1 cellular context compared by ENCODE assay signal in genomic region chr20:25039697-25040437, GRCh38.
TF ChIP-seq lines count a peak whose summit lies in the region.

No MANE protein-coding gene starts in this region.

TF ChIP-seq in GM23338, 12 proteins besides CTCF, POLR2A, EP300 and RAD21 (continued from another document):
- TF ChIP-seq, protein P1, sequence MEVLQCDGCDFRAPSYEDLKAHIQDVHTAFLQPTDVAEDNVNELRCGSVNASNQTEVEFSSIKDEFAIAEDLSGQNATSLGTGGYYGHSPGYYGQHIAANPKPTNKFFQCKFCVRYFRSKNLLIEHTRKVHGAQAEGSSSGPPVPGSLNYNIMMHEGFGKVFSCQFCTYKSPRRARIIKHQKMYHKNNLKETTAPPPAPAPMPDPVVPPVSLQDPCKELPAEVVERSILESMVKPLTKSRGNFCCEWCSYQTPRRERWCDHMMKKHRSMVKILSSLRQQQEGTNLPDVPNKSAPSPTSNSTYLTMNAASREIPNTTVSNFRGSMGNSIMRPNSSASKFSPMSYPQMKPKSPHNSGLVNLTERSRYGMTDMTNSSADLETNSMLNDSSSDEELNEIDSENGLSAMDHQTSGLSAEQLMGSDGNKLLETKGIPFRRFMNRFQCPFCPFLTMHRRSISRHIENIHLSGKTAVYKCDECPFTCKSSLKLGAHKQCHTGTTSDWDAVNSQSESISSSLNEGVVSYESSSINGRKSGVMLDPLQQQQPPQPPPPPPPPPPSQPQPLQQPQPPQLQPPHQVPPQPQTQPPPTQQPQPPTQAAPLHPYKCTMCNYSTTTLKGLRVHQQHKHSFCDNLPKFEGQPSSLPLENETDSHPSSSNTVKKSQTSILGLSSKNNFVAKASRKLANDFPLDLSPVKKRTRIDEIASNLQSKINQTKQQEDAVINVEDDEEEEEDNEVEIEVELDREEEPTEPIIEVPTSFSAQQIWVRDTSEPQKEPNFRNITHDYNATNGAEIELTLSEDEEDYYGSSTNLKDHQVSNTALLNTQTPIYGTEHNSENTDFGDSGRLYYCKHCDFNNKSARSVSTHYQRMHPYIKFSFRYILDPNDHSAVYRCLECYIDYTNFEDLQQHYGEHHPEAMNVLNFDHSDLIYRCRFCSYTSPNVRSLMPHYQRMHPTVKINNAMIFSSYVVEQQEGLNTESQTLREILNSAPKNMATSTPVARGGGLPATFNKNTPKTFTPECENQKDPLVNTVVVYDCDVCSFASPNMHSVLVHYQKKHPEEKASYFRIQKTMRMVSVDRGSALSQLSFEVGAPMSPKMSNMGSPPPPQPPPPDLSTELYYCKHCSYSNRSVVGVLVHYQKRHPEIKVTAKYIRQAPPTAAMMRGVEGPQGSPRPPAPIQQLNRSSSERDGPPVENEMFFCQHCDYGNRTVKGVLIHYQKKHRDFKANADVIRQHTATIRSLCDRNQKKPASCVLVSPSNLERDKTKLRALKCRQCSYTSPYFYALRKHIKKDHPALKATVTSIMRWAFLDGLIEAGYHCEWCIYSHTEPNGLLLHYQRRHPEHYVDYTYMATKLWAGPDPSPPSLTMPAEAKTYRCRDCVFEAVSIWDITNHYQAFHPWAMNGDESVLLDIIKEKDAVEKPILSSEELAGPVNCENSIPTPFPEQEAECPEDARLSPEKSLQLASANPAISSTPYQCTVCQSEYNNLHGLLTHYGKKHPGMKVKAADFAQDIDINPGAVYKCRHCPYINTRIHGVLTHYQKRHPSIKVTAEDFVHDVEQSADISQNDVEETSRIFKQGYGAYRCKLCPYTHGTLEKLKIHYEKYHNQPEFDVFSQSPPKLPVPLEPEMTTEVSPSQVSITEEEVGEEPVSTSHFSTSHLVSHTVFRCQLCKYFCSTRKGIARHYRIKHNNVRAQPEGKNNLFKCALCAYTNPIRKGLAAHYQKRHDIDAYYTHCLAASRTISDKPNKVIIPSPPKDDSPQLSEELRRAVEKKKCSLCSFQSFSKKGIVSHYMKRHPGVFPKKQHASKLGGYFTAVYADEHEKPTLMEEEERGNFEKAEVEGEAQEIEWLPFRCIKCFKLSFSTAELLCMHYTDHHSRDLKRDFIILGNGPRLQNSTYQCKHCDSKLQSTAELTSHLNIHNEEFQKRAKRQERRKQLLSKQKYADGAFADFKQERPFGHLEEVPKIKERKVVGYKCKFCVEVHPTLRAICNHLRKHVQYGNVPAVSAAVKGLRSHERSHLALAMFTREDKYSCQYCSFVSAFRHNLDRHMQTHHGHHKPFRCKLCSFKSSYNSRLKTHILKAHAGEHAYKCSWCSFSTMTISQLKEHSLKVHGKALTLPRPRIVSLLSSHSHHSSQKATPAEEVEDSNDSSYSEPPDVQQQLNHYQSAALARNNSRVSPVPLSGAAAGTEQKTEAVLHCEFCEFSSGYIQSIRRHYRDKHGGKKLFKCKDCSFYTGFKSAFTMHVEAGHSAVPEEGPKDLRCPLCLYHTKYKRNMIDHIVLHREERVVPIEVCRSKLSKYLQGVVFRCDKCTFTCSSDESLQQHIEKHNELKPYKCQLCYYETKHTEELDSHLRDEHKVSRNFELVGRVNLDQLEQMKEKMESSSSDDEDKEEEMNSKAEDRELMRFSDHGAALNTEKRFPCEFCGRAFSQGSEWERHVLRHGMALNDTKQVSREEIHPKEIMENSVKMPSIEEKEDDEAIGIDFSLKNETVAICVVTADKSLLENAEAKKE (CRISPR knock-in tag; IDR thresholded peaks at IDR 0.05) = no peak
- TF ChIP-seq EZH2 (IDR thresholded peaks at IDR 0.05; ENCODE audit: low read depth, unreplicated experiment) = no peak
- no peak for TF ChIP-seq STAT1 (IDR thresholded peaks at IDR 0.05; ENCODE audit: unreplicated experiment)
- TF ChIP-seq POLR2AphosphoS5 (IDR thresholded peaks at IDR 0.05; ENCODE audit: low read depth) = no peak
- TF ChIP-seq ZNF331 (CRISPR knock-in tag; IDR thresholded peaks at IDR 0.05; ENCODE audit: low read depth) = no peak
- TF ChIP-seq CREB1 (CRISPR knock-in tag; IDR thresholded peaks at IDR 0.05; ENCODE audit: low read depth) = no peak
- TF ChIP-seq EZH2phosphoT487 (IDR thresholded peaks at IDR 0.05; ENCODE audit: unreplicated experiment) = no peak
